In the genomic region with DNA sequence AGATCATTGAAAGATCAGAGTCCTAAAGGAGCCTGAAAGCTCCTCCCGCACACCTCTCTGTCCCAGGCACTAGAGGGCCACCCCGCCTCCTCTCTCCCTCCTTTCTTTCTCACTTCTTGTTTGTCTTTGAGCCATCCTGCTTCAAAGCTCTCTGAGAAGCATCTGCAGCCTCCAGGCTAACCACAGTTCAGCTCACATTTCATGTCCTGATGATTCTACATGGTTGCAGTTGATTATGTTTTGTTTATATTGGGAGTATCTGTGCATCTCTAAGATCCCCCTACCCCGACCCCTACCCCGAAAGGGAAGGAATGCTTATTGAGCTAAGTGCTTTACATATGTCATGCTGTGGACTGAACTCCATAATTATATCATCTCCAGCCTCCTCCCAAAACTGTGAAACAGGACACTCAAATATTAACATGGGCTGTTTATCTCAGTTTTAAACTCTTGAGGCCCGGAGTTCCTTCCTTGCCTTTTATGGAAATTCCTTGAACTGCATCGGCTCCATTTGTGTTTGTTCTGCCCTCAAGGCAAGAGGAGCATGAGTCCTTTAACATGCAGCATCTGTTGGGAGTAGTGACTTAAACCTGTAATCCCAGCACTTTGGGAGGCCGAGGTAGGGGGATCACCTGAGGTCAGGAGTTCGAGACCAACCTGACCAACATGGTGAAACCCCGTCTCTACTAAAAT, we compare ENCODE assay signal across 8 cellular contexts. TPM values are rescaled to one million over a fixed set of nuclear protein-coding genes. Genes with fewer than 3 reads are reported as not detected.
DNase-seq lines count a peak whose midpoint lies in the region; ATAC-seq and TF ChIP-seq lines count a peak whose summit lies in the region.

No MANE protein-coding gene starts in this region.

- in situ Hi-C loops in mammary epithelial cell (cut with MboI; ENCODE audit: low sequenced_read_pairs in 2 of 2) = no loop called here

- H2AFZ ChIP-seq in mammary epithelial cell (ENCODE audit: low read depth, low read length) = no peak overlapping the region

- H3K27me3 Mint-ChIP-seq in CD14-positive monocyte (ENCODE audit: low read depth in 3 of 3) = peaks cover 0 to 4% (median 0%) of the 10 kb centered on the region in 3 donors

- peak; percentile 83 for ATAC-seq in GM18519 (IDR thresholded peaks at IDR 0.05; ENCODE audit: low FRiP score, unreplicated experiment)
- ATAC-seq in HG02981 (IDR thresholded peaks at IDR 0.05; ENCODE audit: unreplicated experiment) = peak; percentile 82

- no peaks in the 10 kb centered on the region for H3K9me3 ChIP-seq in mammary epithelial cell (replicated peaks; ENCODE audit: insufficient read depth, low read length)
- no peaks in the 10 kb centered on the region for H3K9me3 ChIP-seq in muscle layer of duodenum (ENCODE audit: control insufficient read depth in 1 of 2, low read length in 2 of 2)

- no peaks in the 10 kb centered on the region for H3K36me3 Mint-ChIP-seq in CD14-positive monocyte

- peaks cover 14% of the 10 kb centered on the region for H3K4me1 Mint-ChIP-seq in CD14-positive monocyte

- no peaks in the 10 kb centered on the region for H3K79me2 ChIP-seq in mammary epithelial cell (ENCODE audit: insufficient read depth, low read length)

- no peak overlapping the region for H3K27ac ChIP-seq in mammary epithelial cell (ENCODE audit: insufficient read depth, low read depth, low read length)
- peak overlapping the region; percentile 52 for H3K27ac ChIP-seq in muscle layer of duodenum (ENCODE audit: low read length)

- H3K4me2 ChIP-seq in mammary epithelial cell (ENCODE audit: insufficient read depth, low read depth, low read length) = no peak overlapping the region

- no peak overlapping the region for H3K9ac ChIP-seq in mammary epithelial cell (ENCODE audit: insufficient read depth, low read length)

- BruUV-seq in mammary epithelial cell (replicated peaks; lab: Mats Ljungman, UMichigan) = no TSS peak

- no peaks in the 10 kb centered on the region for H3K27me3 ChIP-seq in mammary epithelial cell (ENCODE audit: insufficient read depth, low read length)
- no peaks in the 10 kb centered on the region for H3K27me3 ChIP-seq in muscle layer of duodenum (ENCODE audit: low read depth, low read length)

- dilution Hi-C loops in mammary epithelial cell (cut with HindIII; ENCODE audit: low sequenced_read_pairs) = loop anchor here (5.0 kb wide), 1 partner anchor 34 kb away; no protein-coding TSS in a partner anchor

- H4K20me1 ChIP-seq in mammary epithelial cell (ENCODE audit: insufficient read depth, low read length) = no peaks in the 10 kb centered on the region

- peaks cover 0 to 7% (median 0%) of the 10 kb centered on the region in 7 donors for H3K9me3 Mint-ChIP-seq in CD14-positive monocyte

- H3K4me3 ChIP-seq in mammary epithelial cell (replicated peaks in 1 of 3; ENCODE audit: insufficient read depth in 1 of 3, low read depth in 2 of 3, low read length in 3 of 3) (no peak overlapping the region), muscle layer of duodenum (ENCODE audit: low read depth in 1 of 2, low read length in 2 of 2) (no peak overlapping the region)

- H3K27ac Mint-ChIP-seq in CD14-positive monocyte = peak overlapping the region in 3 of 7 donors; percentile 6 to 45 (median 11)

- CTCF ChIA-PET in mammary epithelial cell (lab: Charles Lee; ENCODE audit: low non-redundant PET) = interaction anchor here (0.6 kb wide), 3 partner anchors 11 to 182 kb away, joined by 3 to 5 read pairs (median 3); no protein-coding TSS in a partner anchor

- H3K4me1 ChIP-seq in mammary epithelial cell (ENCODE audit: insufficient read depth, low read length) (peaks cover 10% of the 10 kb centered on the region), muscle layer of duodenum (ENCODE audit: control insufficient read depth in 1 of 2, insufficient read depth in 2 of 2, low read length in 2 of 2) (peaks cover 30 to 53% of the 10 kb centered on the region in 2 donors)

- peak overlapping the region in 1 of 2 donors; percentile 21 for H3K4me3 Mint-ChIP-seq in CD14-positive monocyte

- H3K36me3 ChIP-seq in mammary epithelial cell (ENCODE audit: insufficient read depth, low read length) (no peaks in the 10 kb centered on the region), muscle layer of duodenum (ENCODE audit: control insufficient read depth in 1 of 2, insufficient read depth in 2 of 2, low read length in 2 of 2) (no peaks in the 10 kb centered on the region)

- TF ChIP-seq CTCF in CD14-positive monocyte (IDR thresholded peaks at IDR 0.05) (peak; percentile 20), mammary epithelial cell (conservative IDR thresholded peaks at IDR 0.05 in 1 of 2, IDR thresholded peaks at IDR 0.05 in 1 of 2; ENCODE audit: extremely low read depth in 1 of 2, insufficient read depth in 1 of 2, low read depth in 1 of 2, low read length in 2 of 2) (peak; percentile 23 to 42)

- WGBS in mammary epithelial cell (ENCODE audit: low coverage, missing lambda C conversion rate) = 74% methylated on average over 7 of the region's 9 CpGs

- DNase-seq in CD14-positive monocyte (ENCODE audit: low spot score) (peak; percentile 35), NCI-H82 (lab: John Stamatoyannopoulos, UW) (peak; percentile 71), mammary epithelial cell (peak; percentile 51), DMS153 treated with DMSO at 0.1 percent for 48 hours (lab: John Stamatoyannopoulos, UW; ENCODE audit: unreplicated experiment) (no peak), SHP77 treated with DMSO at 0.1 percent for 48 hours (lab: John Stamatoyannopoulos, UW) (no peak)

- intact Hi-C loops in CD14-positive monocyte (cut with micrococcal nuclease) (no loop called here), mammary epithelial cell (cut with micrococcal nuclease) (loop anchor here (1.0 to 2.0 kb wide), 2 partner anchors 29 to 180 kb away; no protein-coding TSS in a partner anchor)

RNA-seq across cellular contexts. Expression of a gene that starts 30.9 kb away (rescaled TPM):
- polyA plus RNA-seq in CD14-positive monocyte = 1 to 10 TPM; 4.4 to 10.0 TPM
- 10 to 100 TPM in 1 of 2 donors, 1 to 10 TPM in 1; 7.8 to 46.3 TPM for total RNA-seq in mammary epithelial cell
- 16.9 TPM for polyA plus RNA-seq in mammary epithelial cell
- polyA minus RNA-seq in mammary epithelial cell = 27.4 TPM

Comparison
In these comparisons a context has a peak if more than half of its experiments do, and no peak if none do; other contexts are left out.
1. DNase-seq: peak in CD14-positive monocyte (single experiment), NCI-H82 (single experiment) and mammary epithelial cell (single experiment); none in DMS153 treated with DMSO at 0.1 percent for 48 hours (single experiment) and SHP77 treated with DMSO at 0.1 percent for 48 hours (single experiment).